In genomic region chr10:45575966-45576597, GRCh38 we compare ENCODE assay signal across 1 cellular context.
TF ChIP-seq lines count a peak whose summit lies in the region.

No MANE protein-coding gene starts in this region.

TF ChIP-seq in K562, 482 proteins besides CTCF, POLR2A, EP300 and RAD21:
- TF ChIP-seq ZBTB1 (CRISPR knock-in tag; IDR thresholded peaks at IDR 0.05; ENCODE audit: borderline replicate concordance, low read depth) (no peak), ZBTB40 (IDR thresholded peaks at IDR 0.05) (peak; percentile 41; the same call in 1 of the 2 replicates), ZBTB40 (CRISPR knock-in tag; IDR thresholded peaks at IDR 0.05) (no peak), KDM2B (CRISPR knock-in tag; IDR thresholded peaks at IDR 0.05) (0 out of 2 replicates have a peak, but pooled peaks have one; percentile 15)
